8 cellular contexts compared by ENCODE assay signal in the genomic region with DNA sequence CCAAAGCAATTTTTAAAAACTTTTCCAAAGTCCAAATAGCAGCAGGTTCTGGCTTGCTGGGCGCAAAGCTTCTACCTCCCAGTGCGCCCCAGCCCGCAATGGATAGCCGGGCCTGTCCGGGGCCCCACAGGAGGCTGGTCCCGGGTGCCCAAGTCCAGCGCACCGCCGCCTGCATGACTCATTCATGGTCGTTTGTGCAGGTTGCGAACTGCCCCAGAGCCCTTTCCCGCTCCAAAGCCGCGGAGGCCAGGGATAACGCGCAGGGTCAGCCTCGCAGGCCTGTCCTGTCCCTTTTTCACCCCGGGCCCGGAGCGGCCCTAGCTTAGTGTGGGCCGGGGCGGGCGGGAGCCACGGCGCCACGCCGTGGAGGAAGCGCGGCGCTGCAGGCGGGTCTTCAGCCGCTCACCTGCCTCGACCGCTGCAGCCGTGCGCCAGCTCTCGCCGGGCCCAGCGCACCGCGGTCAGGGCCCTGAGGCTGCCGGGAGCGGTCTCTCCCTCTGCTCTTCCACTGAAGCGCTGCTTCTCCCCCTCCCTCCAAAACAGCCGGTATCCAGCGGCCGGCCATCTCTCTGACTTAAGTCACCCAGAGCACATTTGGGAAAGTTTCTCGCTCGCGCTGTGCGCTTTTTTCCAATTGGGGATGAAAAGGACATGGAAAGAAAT. TPM values are rescaled to one million over a fixed set of nuclear protein-coding genes. Genes with fewer than 3 reads are reported as not detected.
A peak's percentile ranks its signal among the peaks of the same experiment; 100 is the strongest.
DNase-seq lines count a peak whose midpoint lies in the region; ATAC-seq, FAIRE-seq and TF ChIP-seq lines count a peak whose summit lies in the region.

No MANE protein-coding gene starts in this region.

- WGBS in thyroid gland, 2 donors = 1 to 2% methylated on average over 22 to 36 of the region's 51 CpGs

- H3K4me2 ChIP-seq in OCI-LY7 (ENCODE audit: low read length) = peak overlapping the region; percentile 72
- peak overlapping the region; percentile 95 for H3K4me2 ChIP-seq in neural cell (ENCODE audit: low read length)

- no peaks in the 10 kb centered on the region for H3K9me3 ChIP-seq in CD4-positive, CD25-positive, alpha-beta regulatory T cell (ENCODE audit: control insufficient read depth in 2 of 2, low read length in 2 of 2)
- H3K9me3 ChIP-seq in OCI-LY7 (ENCODE audit: low read length) = no peaks in the 10 kb centered on the region
- H3K9me3 ChIP-seq in neural cell (ENCODE audit: low read length) = no peaks in the 10 kb centered on the region
- H3K9me3 ChIP-seq in thyroid gland = no peaks in the 10 kb centered on the region

- H3K9me2 ChIP-seq in OCI-LY7 (ENCODE audit: insufficient read depth, low read length) (no peaks in the 10 kb centered on the region), neural cell (ENCODE audit: insufficient read depth, low read length) (no peaks in the 10 kb centered on the region)

- intact Hi-C loops in OCI-LY7 (cut with micrococcal nuclease; ENCODE audit: unreplicated experiment) = loop anchor here (1.0 to 10.0 kb wide), 8 partner anchors 165 to 707 kb away; a partner anchor contains a TSS
- intact Hi-C loops in thyroid gland (cut with DNase I) = loop anchor here (10.0 kb wide), 2 partner anchors 203 to 267 kb away; no protein-coding TSS in a partner anchor

- H3K36me3 Mint-ChIP-seq in CD4-positive, CD25-positive, alpha-beta regulatory T cell = no peaks in the 10 kb centered on the region

- peak overlapping the region; percentile 73 to 95 (median 94) for H3K27ac Mint-ChIP-seq in CD4-positive, CD25-positive, alpha-beta regulatory T cell

- no peaks in the 10 kb centered on the region for H3K36me3 ChIP-seq in CD4-positive, CD25-positive, alpha-beta regulatory T cell (ENCODE audit: control insufficient read depth, insufficient read depth, low read length)
- H3K36me3 ChIP-seq in OCI-LY7 (ENCODE audit: insufficient read depth, low read length) (no peaks in the 10 kb centered on the region), neural cell (ENCODE audit: insufficient read depth, low read length) (no peaks in the 10 kb centered on the region), thyroid gland (no peaks in the 10 kb centered on the region)

- peak; percentile 19 to 22 for ATAC-seq in CD4-positive, CD25-positive, alpha-beta regulatory T cell (ENCODE audit: low read depth in 2 of 2)
- ATAC-seq in HG03342 (IDR thresholded peaks at IDR 0.05; ENCODE audit: unreplicated experiment) = peak; percentile 35

- TF ChIP-seq RAD21 in neural cell (conservative IDR thresholded peaks at IDR 0.05) = peak; percentile 77

- FAIRE-seq in GM19239 (lab: Jason Lieb, UNC) = peak; percentile 33

- H3K27me3 Mint-ChIP-seq in CD4-positive, CD25-positive, alpha-beta regulatory T cell = peaks cover 77% of the 10 kb centered on the region

- POLR2A ChIA-PET in OCI-LY7 (lab: Charles Lee) = interaction anchor here (0.5 to 4.9 kb wide), 13 partner anchors 13 to 487 kb away, joined by 3 to 54 read pairs (median 3); a partner anchor contains a TSS

- peak in 1 of 2 donors; percentile 39 for TF ChIP-seq POLR2A in thyroid gland (IDR thresholded peaks at IDR 0.05)

- H3F3A ChIP-seq in neural cell (ENCODE audit: insufficient read depth, low read length, poor library complexity, severe bottlenecking) = peaks cover 4% of the 10 kb centered on the region

- H3K4me1 Mint-ChIP-seq in CD4-positive, CD25-positive, alpha-beta regulatory T cell = peaks cover 10 to 42% (median 26%) of the 10 kb centered on the region in 4 donors

- H4K20me1 ChIP-seq in OCI-LY7 (ENCODE audit: insufficient read depth, low read length) = no peaks in the 10 kb centered on the region
- no peaks in the 10 kb centered on the region for H4K20me1 ChIP-seq in neural cell (ENCODE audit: insufficient read depth)

- TF ChIP-seq CTCF in OCI-LY7 (conservative IDR thresholded peaks at IDR 0.05; ENCODE audit: low read length) = peak; percentile 88
- peak; percentile 59 for TF ChIP-seq CTCF in foreskin fibroblast (IDR thresholded peaks at IDR 0.05; ENCODE audit: low read depth, low read length)
- TF ChIP-seq CTCF in neural cell (IDR thresholded peaks at IDR 0.05; ENCODE audit: poor library complexity, severe bottlenecking) = peak; percentile 88
- TF ChIP-seq CTCF in thyroid gland (IDR thresholded peaks at IDR 0.05) = peak; percentile 51 to 95 (median 88)

- peak overlapping the region; percentile 63 for H2AFZ ChIP-seq in OCI-LY7 (ENCODE audit: low read length)
- H2AFZ ChIP-seq in neural cell (ENCODE audit: low read depth, low read length) = no peak overlapping the region

- H3K27ac ChIP-seq in CD4-positive, CD25-positive, alpha-beta regulatory T cell (ENCODE audit: insufficient read depth, low read length, poor library complexity, severe bottlenecking) = peak overlapping the region; percentile 88
- H3K27ac ChIP-seq in OCI-LY7 (ENCODE audit: low read depth, low read length, poor library complexity, severe bottlenecking) (no peak overlapping the region), neural cell (ENCODE audit: low read length) (no peak overlapping the region), thyroid gland (peak overlapping the region; percentile 72 to 97 (median 90))

- no peaks in the 10 kb centered on the region for H3K79me2 ChIP-seq in OCI-LY7 (ENCODE audit: insufficient read depth, low read depth, low read length)
- H3K79me2 ChIP-seq in neural cell (replicated peaks; ENCODE audit: insufficient read depth, low read length) = no peaks in the 10 kb centered on the region

- TF ChIP-seq EP300 in neural cell (conservative IDR thresholded peaks at IDR 0.05; ENCODE audit: poor library complexity, severe bottlenecking) = no peak

- peak overlapping the region; percentile 94 for H3K4me3 ChIP-seq in CD4-positive, CD25-positive, alpha-beta regulatory T cell (ENCODE audit: low read depth, low read length)
- H3K4me3 ChIP-seq in OCI-LY7 (ENCODE audit: low read depth, low read length, poor library complexity, severe bottlenecking) (peak overlapping the region; percentile 74), foreskin fibroblast (ENCODE audit: low read depth in 1 of 2, low read length in 2 of 2) (peak overlapping the region; percentile 59 to 63), neural cell (ENCODE audit: low read length) (peak overlapping the region; percentile 80), thyroid gland (replicated peaks in 1 of 3) (peak overlapping the region; percentile 10 to 79 (median 75))

- peaks cover 34% of the 10 kb centered on the region for H3K27me3 ChIP-seq in CD4-positive, CD25-positive, alpha-beta regulatory T cell (ENCODE audit: control insufficient read depth, insufficient read depth, low read length)
- peaks cover 83% of the 10 kb centered on the region for H3K27me3 ChIP-seq in neural cell (ENCODE audit: insufficient read depth, low read depth, low read length)
- no peaks in the 10 kb centered on the region for H3K27me3 ChIP-seq in thyroid gland

- CTCF ChIA-PET in OCI-LY7 (lab: Charles Lee; ENCODE audit: unreplicated experiment) = interaction anchor here (0.6 to 1.7 kb wide), 19 partner anchors 10 to 392 kb away, joined by 3 to 15 read pairs (median 6); a partner anchor contains a TSS

- DNase-seq in CD4-positive, CD25-positive, alpha-beta regulatory T cell = peak; percentile 53 to 73 (median 66)
- DNase-seq in GM19239 (ENCODE audit: insufficient read length, low spot score) (peak; percentile 88), OCI-LY7 (ENCODE audit: low spot score) (peak; percentile 87), foreskin fibroblast (peak; percentile 66 to 88), thyroid gland (peak; percentile 81 to 86)
- DNase-seq in activated effector memory CD4-positive, alpha-beta T cell treated with anti-CD3 and anti-CD28 coated beads, Interleukin-2, amount 50 U/mL, for 16 hours = peak; percentile 89

- H3K4me1 ChIP-seq in CD4-positive, CD25-positive, alpha-beta regulatory T cell (ENCODE audit: control insufficient read depth, insufficient read depth, low read length, poor library complexity, severe bottlenecking) = peaks cover 47% of the 10 kb centered on the region
- H3K4me1 ChIP-seq in OCI-LY7 (ENCODE audit: insufficient read depth, low read length, poor library complexity, severe bottlenecking) (peaks cover 16% of the 10 kb centered on the region), thyroid gland (peaks cover 33 to 36% of the 10 kb centered on the region in 2 donors)

- no TSS peak for BruUV-seq in OCI-LY7 (replicated peaks; lab: Mats Ljungman, UMichigan)

- peak overlapping the region; percentile 95 to 98 (median 96) for H3K4me3 Mint-ChIP-seq in CD4-positive, CD25-positive, alpha-beta regulatory T cell

- H3K9me3 Mint-ChIP-seq in CD4-positive, CD25-positive, alpha-beta regulatory T cell = peaks cover 0 to 1% (median 0%) of the 10 kb centered on the region in 7 donors

- no peak overlapping the region for H3K9ac ChIP-seq in neural cell (ENCODE audit: low read length)

TF ChIP-seq in neural cell, 6 proteins besides CTCF, POLR2A, EP300 and RAD21:
- peak; percentile 90 for TF ChIP-seq SMC3 (conservative IDR thresholded peaks at IDR 0.05; ENCODE audit: poor library complexity)
- no peak for TF ChIP-seq MXI1 (conservative IDR thresholded peaks at IDR 0.05; ENCODE audit: poor library complexity, severe bottlenecking)
- no peak for TF ChIP-seq EZH2 (IDR thresholded peaks at IDR 0.05; ENCODE audit: borderline replicate concordance, insufficient read depth, low read length, poor library complexity, severe bottlenecking)

RNA-seq across cellular contexts. Expression of a gene that starts 1.7 kb away (rescaled TPM):
- 7.5 TPM for total RNA-seq in CD4-positive, CD25-positive, alpha-beta regulatory T cell
- polyA plus RNA-seq in CD4-positive, CD25-positive, alpha-beta regulatory T cell = under 1 TPM; 0.13 to 0.61 (median 0.37) TPM
- 0.08 TPM in 1 of 2 replicates, not detected in the other for total RNA-seq in OCI-LY7 (2014; rRNA removed; shearing (Covaris generic))
- total RNA-seq in OCI-LY7 (2022) = 0.19 and 0.30 TPM in 2 replicates
- 0.46 and 1.7 TPM in 2 replicates for polyA plus RNA-seq in neural cell
- 0.35 and 0.73 TPM in 2 replicates for polyA minus RNA-seq in neural cell
- total RNA-seq in thyroid gland = 10 to 100 TPM in 1 of 4 donors, 1 to 10 TPM in 2, under 1 TPM in 1; 0.78 to 14.6 (median 2.9) TPM

RNA-seq across cellular contexts. Expression of a gene that starts 13.4 kb away (rescaled TPM):
- 11.1 TPM for total RNA-seq in CD4-positive, CD25-positive, alpha-beta regulatory T cell
- 1 to 10 TPM; 1.4 to 4.4 (median 2.1) TPM for polyA plus RNA-seq in CD4-positive, CD25-positive, alpha-beta regulatory T cell
- total RNA-seq in OCI-LY7 (2014; rRNA removed; shearing (Covaris generic)) = 33.1 and 43.1 TPM in 2 replicates
- total RNA-seq in OCI-LY7 (2022) = 30.3 and 33.9 TPM in 2 replicates
- polyA plus RNA-seq in neural cell = 33.2 and 35.9 TPM in 2 replicates
- 46.2 and 49.4 TPM in 2 replicates for polyA minus RNA-seq in neural cell
- 10 to 100 TPM; 21.8 to 29.7 (median 24.6) TPM for total RNA-seq in thyroid gland

Comparison
In these comparisons a context has a peak if more than half of its experiments do, and no peak if none do; other contexts are left out.
1. H3K27ac ChIP-seq: peak in CD4-positive, CD25-positive, alpha-beta regulatory T cell (single experiment) and thyroid gland (3 of 3); none in OCI-LY7 (single experiment) and neural cell (single experiment).
2. Peak in every context shown above with its lines, with median percentiles within 50 percentile points of each other: DNase-seq, H3K4me3 ChIP-seq and CTCF ChIP-seq.